Comparison of ENCODE assay signal across 23 cellular contexts in genomic region chr5:41896230-41896629, GRCh38.
"Had no signal": no experiment of that assay in that cellular context is flagged by ENCODE, and none has a peak within 500 bp of the region (broad histone marks: within the 10 kb centered on the region; RNA-seq: fewer than 3 reads in every experiment).

No MANE protein-coding gene starts in this region.

- H3K27me3 ChIP-seq: colonic mucosa, gastrocnemius medialis, right lobe of liver, upper lobe of left lung had no signal

- DNase-seq: colonic mucosa; dermis blood vessel endothelial cell; foreskin fibroblast; gastrocnemius medialis; head of caudate nucleus; kidney; naive B cell; right lobe of liver; small intestine; stimulated activated CD4-positive, alpha-beta T cell treated with anti-CD3 and anti-CD28 coated beads, Interleukin-15, amount 100 ng/mL, for 24 hours; stimulated activated CD4-positive, alpha-beta T cell treated with anti-CD3 and anti-CD28 coated beads, Interleukin-2, amount 100 ng/mL, for 48 hours; stimulated activated naive B cell treated with anti-CD40 and anti-IgM and Interleukin-4, amounts not matched to agents 10 μg/mL and 1 μg/mL and 100 μg/mL, for 72 hours; upper lobe of left lung had no signal

- H3K4me3 Mint-ChIP-seq: memory B cell; naive B cell; natural killer cell treated with Interleukin-12 subunit alpha and Interleukin-12 subunit beta and Interleukin-15 and Interleukin-18, amount 100 ng/mL, for 72 hours; neural crest cell; stimulated activated naive B cell treated with anti-CD40 and anti-IgM and Interleukin-4, amounts not matched to agents 10 μg/mL and 1 μg/mL and 100 μg/mL, for 72 hours; stimulated activated naive CD8-positive, alpha-beta T cell treated with anti-CD3 and anti-CD28 coated beads, Interleukin-15, Interleukin-2, amounts not matched to agents 100 ng/mL and 50 ng/mL, for 24 hours had no signal

- H3K27ac ChIP-seq: colonic mucosa, gastrocnemius medialis, parathyroid adenoma, right lobe of liver, thoracic aorta, tibial nerve, upper lobe of left lung had no signal

- H3K4me1 ChIP-seq: colonic mucosa, gastrocnemius medialis, parathyroid adenoma, right lobe of liver, tibial nerve, upper lobe of left lung had no signal

- H3K4me3 ChIP-seq: colonic mucosa, gastrocnemius medialis, lung, right lobe of liver, thoracic aorta, tibial nerve, upper lobe of left lung had no signal

- H3K9me3 ChIP-seq: colonic mucosa, gastrocnemius medialis, right lobe of liver, thoracic aorta, tibial nerve, upper lobe of left lung had no signal

- H3K79me2 ChIP-seq: parathyroid adenoma had no signal

- H3K27ac Mint-ChIP-seq: memory B cell; natural killer cell treated with Interleukin-12 subunit alpha and Interleukin-12 subunit beta and Interleukin-15 and Interleukin-18, amount 100 ng/mL, for 72 hours; progenitor cell of endocrine pancreas; stimulated activated naive B cell treated with anti-CD40 and anti-IgM and Interleukin-4, amounts not matched to agents 10 μg/mL and 1 μg/mL and 100 μg/mL, for 72 hours; stimulated activated naive CD8-positive, alpha-beta T cell treated with anti-CD3 and anti-CD28 coated beads, Interleukin-15, Interleukin-2, amounts not matched to agents 100 ng/mL and 50 ng/mL, for 24 hours had no signal

- H3K4me1 Mint-ChIP-seq: neural crest cell; stimulated activated naive B cell treated with anti-CD40 and anti-IgM and Interleukin-4, amounts not matched to agents 10 μg/mL and 1 μg/mL and 100 μg/mL, for 72 hours had no signal

- FAIRE-seq: kidney, small intestine, urothelium cell line had no signal

- H3K36me3 ChIP-seq: colonic mucosa, gastrocnemius medialis, right lobe of liver, thoracic aorta, tibial nerve, upper lobe of left lung had no signal

- H2AFZ ChIP-seq: parathyroid adenoma had no signal

- H3K9ac ChIP-seq: parathyroid adenoma had no signal

- H3K36me3 Mint-ChIP-seq: memory B cell; naive B cell; natural killer cell treated with Interleukin-12 subunit alpha and Interleukin-12 subunit beta and Interleukin-15 and Interleukin-18, amount 100 ng/mL, for 72 hours; stimulated activated naive B cell treated with anti-CD40 and anti-IgM and Interleukin-4, amounts not matched to agents 10 μg/mL and 1 μg/mL and 100 μg/mL, for 72 hours had no signal

- H3K9me3 Mint-ChIP-seq: natural killer cell treated with Interleukin-12 subunit alpha and Interleukin-12 subunit beta and Interleukin-15 and Interleukin-18, amount 100 ng/mL, for 72 hours; stimulated activated naive CD8-positive, alpha-beta T cell treated with anti-CD3 and anti-CD28 coated beads, Interleukin-15, Interleukin-2, amounts not matched to agents 100 ng/mL and 50 ng/mL, for 24 hours had no signal
